21 cellular contexts compared by ENCODE assay signal in genomic region chr2:56204556-56204955, GRCh38. TPM values are rescaled to one million over a fixed set of nuclear protein-coding genes. Genes with fewer than 3 reads are reported as not detected.
"Had no signal": no experiment of that assay in that cellular context is flagged by ENCODE, and none has a peak within 500 bp of the region (broad histone marks: within the 10 kb centered on the region; RNA-seq: fewer than 3 reads in every experiment).

No MANE protein-coding gene starts in this region.

- FAIRE-seq: RCC 7860 had no signal

- DNase-seq: IMR-90, Karpas-422, KG1, MM.1S, NCI-H1092 treated with DMSO at 0.1 percent for 48 hours, NCI-H1436, NCI-H187, NCI-H2029, NCI-H2081 treated with DMSO at 0.1 percent for 48 hours, NCI-H2171, NCI-H226, NCI-H446, NCI-H510A, NCI-H524 treated with DMSO at 0.1 percent for 48 hours, NCI-H774, RPMI8226, SHP77, SK-N-SH, SW 1271 had no signal

RNA-seq across cellular contexts. Expression of gene CCDC85A, which starts 20.8 kb away (rescaled TPM):
- total RNA-seq: SK-MEL-5 had no signal
